ENCODE assay signal across 9 cellular contexts in genomic region chr6:155273438-155273837, GRCh38. TPM values are rescaled to one million over a fixed set of nuclear protein-coding genes. Genes with fewer than 3 reads are reported as not detected.
DNase-seq lines count a peak whose midpoint lies in the region; ATAC-seq and TF ChIP-seq lines count a peak whose summit lies in the region.
"Had no signal": no experiment of that assay in that cellular context is flagged by ENCODE, and none has a peak within 500 bp of the region (broad histone marks: within the 10 kb centered on the region; RNA-seq: fewer than 3 reads in every experiment).

No MANE protein-coding gene starts in this region.

- TF ChIP-seq POLR2A in suprapubic skin (IDR thresholded peaks at IDR 0.05) = no peak

- intact Hi-C loops in naive thymus-derived CD4-positive, alpha-beta T cell (cut with micrococcal nuclease) = loop anchor here in 1 of 2 donors (10.0 kb wide), 1 partner anchor 349 kb away; no protein-coding TSS in a partner anchor

- 45% methylated on average over 3 of the region's 3 CpGs for WGBS in suprapubic skin

- no peak for ATAC-seq in GM21619 (IDR thresholded peaks at IDR 0.05; ENCODE audit: unreplicated experiment)
- ATAC-seq in naive thymus-derived CD4-positive, alpha-beta T cell = no peak

- no peak overlapping the region for H3K4me3 Mint-ChIP-seq in naive thymus-derived CD4-positive, alpha-beta T cell
- H3K4me3 Mint-ChIP-seq: T-helper 1 cell treated with Interleukin-12 subunit alpha and Interleukin-12 subunit beta and Interleukin-4 antibody, amounts not matched to agents 30 μg/mL and 1 μg/mL, for 36 hours had no signal

- TF ChIP-seq EP300 in suprapubic skin (IDR thresholded peaks at IDR 0.05) = no peak

- H3K27me3 Mint-ChIP-seq in naive thymus-derived CD4-positive, alpha-beta T cell = no peaks in the 10 kb centered on the region

- H3K9ac ChIP-seq in iPS-20b (ENCODE audit: low read depth, low read length) = peak overlapping the region; percentile 62; the same call in 1 of the 2 replicates

- no peaks in the 10 kb centered on the region for H3K27me3 ChIP-seq in iPS-20b (ENCODE audit: insufficient read depth, low read length)
- no peaks in the 10 kb centered on the region for H3K27me3 ChIP-seq in suprapubic skin
- no peaks in the 10 kb centered on the region for H3K27me3 ChIP-seq in naive thymus-derived CD4-positive, alpha-beta T cell (ENCODE audit: control insufficient read depth in 2 of 2, insufficient read depth in 2 of 2, low read length in 2 of 2)

- CTCF ChIA-PET in naive thymus-derived CD4-positive, alpha-beta T cell (lab: Charles Lee) = no interaction called here

- peaks cover 7 to 50% (median 18%) of the 10 kb centered on the region in 7 donors for H3K4me1 Mint-ChIP-seq in naive thymus-derived CD4-positive, alpha-beta T cell

- H3K4me3 ChIP-seq in iPS-20b (ENCODE audit: low read length) = no peak overlapping the region
- no peak overlapping the region for H3K4me3 ChIP-seq in suprapubic skin
- H3K4me3 ChIP-seq in naive thymus-derived CD4-positive, alpha-beta T cell (ENCODE audit: low read length) = no peak overlapping the region

- peaks cover 37% of the 10 kb centered on the region for H3K36me3 ChIP-seq in iPS-20b (ENCODE audit: insufficient read depth, low read depth, low read length)
- no peaks in the 10 kb centered on the region for H3K36me3 ChIP-seq in suprapubic skin
- peaks cover 0 to 28% (median 2%) of the 10 kb centered on the region in 3 experiments for H3K36me3 ChIP-seq in naive thymus-derived CD4-positive, alpha-beta T cell (ENCODE audit: control insufficient read depth in 2 of 3, insufficient read depth in 3 of 3, low read length in 3 of 3)

- peak overlapping the region in 3 of 9 donors; percentile 46 to 62 (median 54) for H3K27ac Mint-ChIP-seq in naive thymus-derived CD4-positive, alpha-beta T cell
- H3K27ac Mint-ChIP-seq: T-helper 1 cell treated with Interleukin-12 subunit alpha and Interleukin-12 subunit beta and Interleukin-4 antibody, amounts not matched to agents 30 μg/mL and 1 μg/mL, for 36 hours had no signal

- peaks cover 3 to 32% (median 16%) of the 10 kb centered on the region in 5 donors for H3K36me3 Mint-ChIP-seq in naive thymus-derived CD4-positive, alpha-beta T cell

- H3K9me3 ChIP-seq in iPS-20b (ENCODE audit: insufficient read depth, low read depth, low read length) (no peaks in the 10 kb centered on the region), suprapubic skin (no peaks in the 10 kb centered on the region)
- no peaks in the 10 kb centered on the region for H3K9me3 ChIP-seq in naive thymus-derived CD4-positive, alpha-beta T cell (ENCODE audit: control insufficient read depth in 2 of 3, low read length in 3 of 3)

- POLR2A ChIA-PET in naive thymus-derived CD4-positive, alpha-beta T cell (lab: Charles Lee) = no interaction called here

- H3K9me3 Mint-ChIP-seq in naive thymus-derived CD4-positive, alpha-beta T cell = no peaks in the 10 kb centered on the region
- H3K9me3 Mint-ChIP-seq: T-helper 1 cell treated with Interleukin-12 subunit alpha and Interleukin-12 subunit beta and Interleukin-4 antibody, amounts not matched to agents 30 μg/mL and 1 μg/mL, for 36 hours had no signal

- H3K27ac ChIP-seq in angular gyrus (ENCODE audit: low read depth, low read length) (peak overlapping the region; percentile 94), iPS-20b (ENCODE audit: low read length) (no peak overlapping the region), suprapubic skin (peak overlapping the region; percentile 73)
- no peak overlapping the region for H3K27ac ChIP-seq in naive thymus-derived CD4-positive, alpha-beta T cell (ENCODE audit: low read depth, low read length)

- DNase-seq in NCI-H82 (lab: John Stamatoyannopoulos, UW) (peak; percentile 65), NCI-H82 treated with DMSO at 0.1 percent for 48 hours (lab: John Stamatoyannopoulos, UW; ENCODE audit: unreplicated experiment) (no peak), suprapubic skin (ENCODE audit: low spot score in 2 of 2) (no peak), 8988T (no peak)
- DNase-seq in naive thymus-derived CD4-positive, alpha-beta T cell = no peak

- peaks cover 28% of the 10 kb centered on the region for H3K4me1 ChIP-seq in iPS-20b (ENCODE audit: insufficient read depth, low read length)
- peaks cover 45% of the 10 kb centered on the region for H3K4me1 ChIP-seq in suprapubic skin
- peaks cover 0 to under 1% of the 10 kb centered on the region in 2 donors for H3K4me1 ChIP-seq in naive thymus-derived CD4-positive, alpha-beta T cell (ENCODE audit: control insufficient read depth in 2 of 2, insufficient read depth in 2 of 2, low read length in 2 of 2)

- no peak for TF ChIP-seq CTCF in suprapubic skin (IDR thresholded peaks at IDR 0.05)

RNA-seq across cellular contexts. Expression of gene CLDN20, which starts 9.6 kb away (rescaled TPM):
- total RNA-seq in suprapubic skin = not detected
- not detected for total RNA-seq in naive thymus-derived CD4-positive, alpha-beta T cell
- polyA plus RNA-seq in naive thymus-derived CD4-positive, alpha-beta T cell = not detected

RNA-seq across cellular contexts. Expression of gene TFB1M, which starts 40.8 kb away (rescaled TPM):
- 10 to 100 TPM in 3 of 4 donors, 1 to 10 TPM in 1; 6.7 to 20.3 (median 14.9) TPM for total RNA-seq in suprapubic skin
- total RNA-seq in naive thymus-derived CD4-positive, alpha-beta T cell = 10 to 100 TPM; 20.5 to 45.4 (median 29.7) TPM
- 10 to 100 TPM; 15.8 to 27.1 TPM for polyA plus RNA-seq in naive thymus-derived CD4-positive, alpha-beta T cell

Comparison
In these comparisons a context has a peak if more than half of its experiments do, and no peak if none do; other contexts are left out.
1. H3K27ac ChIP-seq: peak in angular gyrus (single experiment) and suprapubic skin (single experiment); none in iPS-20b (single experiment) and naive thymus-derived CD4-positive, alpha-beta T cell (single experiment).